In genomic region chr3:32841875-32842505, GRCh38 we compare ENCODE assay signal across 14 cellular contexts. TPM values are rescaled to one million over a fixed set of nuclear protein-coding genes. Genes with fewer than 3 reads are reported as not detected.
DNase-seq lines count a peak whose midpoint lies in the region; ATAC-seq, FAIRE-seq and TF ChIP-seq lines count a peak whose summit lies in the region.
"Had no signal": no experiment of that assay in that cellular context is flagged by ENCODE, and none has a peak within 500 bp of the region (broad histone marks: within the 10 kb centered on the region; RNA-seq: fewer than 3 reads in every experiment).

No MANE protein-coding gene starts in this region.

- WGBS in GM12878 (ENCODE audit: insufficient coverage, insufficient replicate concordance, low lambda C conversion rate, missing lambda C conversion rate), result 55% methylated on average over 5 of the region's 5 CpGs
- 62 to 83% methylated on average over 3 to 4 of the region's 5 CpGs for WGBS in mesodermal cell (ENCODE audit: insufficient coverage in 2 of 2), 2 experiments

- SMC1A ChIA-PET in GM12878 (lab: Charles Lee; ENCODE audit: uncharacterized antibody, unreplicated experiment), result interaction anchor here (0.8 to 2.1 kb wide), 8 partner anchors 11 to 43 kb away, joined by 3 to 5 read pairs (median 3); no protein-coding TSS in a partner anchor

- peak; percentile 71 for FAIRE-seq in GM12878 (lab: Jason Lieb, UNC)
- FAIRE-seq: urothelium cell line had no signal

- peaks cover 0 to 3% (median 1%) of the 10 kb centered on the region in 3 donors for H3K27me3 Mint-ChIP-seq in CD14-positive monocyte (ENCODE audit: low read depth in 3 of 3)
- H3K27me3 Mint-ChIP-seq: activated naive CD8-positive, alpha-beta T cell treated with anti-CD3 and anti-CD28 coated beads for 36 hours had no signal

- no peaks in the 10 kb centered on the region for H3K36me3 Mint-ChIP-seq in CD14-positive monocyte
- H3K36me3 Mint-ChIP-seq: activated naive CD8-positive, alpha-beta T cell treated with anti-CD3 and anti-CD28 coated beads for 36 hours had no signal

- H3K4me1 ChIP-seq in GM12878 (ENCODE audit: control insufficient read depth, insufficient read depth, low read length), result peaks cover 9% of the 10 kb centered on the region; the same call in 1 of the 2 replicates
- H3K4me1 ChIP-seq in mesodermal cell (ENCODE audit: control insufficient read depth, insufficient read depth, low read length, poor library complexity, severe bottlenecking), result peaks cover 68% of the 10 kb centered on the region

- no TSS peak for BruUV-seq in GM12878 (replicated peaks; lab: Mats Ljungman, UMichigan)

- H3K9ac ChIP-seq in GM12878 (ENCODE audit: control insufficient read depth, insufficient read depth, low read length), result no peak overlapping the region

- in situ Hi-C loops in GM12878 (cut with MboI), result no loop called here

- H2AFZ ChIP-seq in GM12878 (ENCODE audit: control insufficient read depth, low read depth, low read length), result no peak overlapping the region

- H3K9me3 Mint-ChIP-seq in CD14-positive monocyte, result no peaks in the 10 kb centered on the region
- H3K9me3 Mint-ChIP-seq: activated naive CD8-positive, alpha-beta T cell treated with anti-CD3 and anti-CD28 coated beads for 36 hours had no signal

- H3K27ac ChIP-seq in HL-60 (replicated peaks), result peak overlapping the region; percentile 40
- no peak overlapping the region for H3K27ac ChIP-seq in GM12878 (ENCODE audit: control insufficient read depth, insufficient read depth)
- H3K27ac ChIP-seq in mesodermal cell (ENCODE audit: low read depth, low read length, severe bottlenecking), result peak overlapping the region; percentile 71

- TF ChIP-seq POLR2A in GM12878 (IDR thresholded peaks at IDR 0.05; ENCODE audit: low read depth, low read length), result no peak

- H3K27me3 ChIP-seq in HL-60 (ENCODE audit: insufficient read depth, poor library complexity, severe bottlenecking) (no peaks in the 10 kb centered on the region), GM12878 (replicated peaks in 1 of 2; ENCODE audit: control insufficient read depth in 2 of 2, insufficient read depth in 2 of 2, low read length in 1 of 2) (no peaks in the 10 kb centered on the region)

- ATAC-seq in GM12878 (peak; percentile 75), GM18867 (IDR thresholded peaks at IDR 0.05; ENCODE audit: unreplicated experiment) (no peak)

- no peak for TF ChIP-seq CTCF in CD14-positive monocyte (IDR thresholded peaks at IDR 0.05)
- no peak for TF ChIP-seq CTCF in HL-60 (IDR thresholded peaks at IDR 0.05; ENCODE audit: insufficient read depth, low read length)
- no peak for TF ChIP-seq CTCF in GM12878 (IDR thresholded peaks at IDR 0.05 in 2 of 3, conservative IDR thresholded peaks at IDR 0.05 in 1 of 3; ENCODE audit: control insufficient read depth in 2 of 3, extremely low read depth in 1 of 3, insufficient read depth in 1 of 3, low read depth in 3 of 3, low read length in 3 of 3)

- H3K4me3 Mint-ChIP-seq in CD14-positive monocyte, result peak overlapping the region in 1 of 2 donors; percentile 1
- H3K4me3 Mint-ChIP-seq: activated naive CD8-positive, alpha-beta T cell treated with anti-CD3 and anti-CD28 coated beads for 36 hours had no signal

- H3K79me2 ChIP-seq in GM12878 (ENCODE audit: control insufficient read depth, insufficient read depth, low read length), result no peaks in the 10 kb centered on the region

- H3K4me3 ChIP-seq in HL-60 (replicated peaks; ENCODE audit: insufficient read depth, low read length) (no peak overlapping the region), GM12878 (no peak overlapping the region), mesodermal cell (ENCODE audit: extremely low read depth, insufficient read depth, low read length, poor library complexity, severe bottlenecking) (no peak overlapping the region)

- peaks cover 37% of the 10 kb centered on the region for H3K4me1 Mint-ChIP-seq in CD14-positive monocyte

- no peaks in the 10 kb centered on the region for H3K36me3 ChIP-seq in GM12878 (ENCODE audit: control insufficient read depth in 2 of 2, insufficient read depth in 2 of 2, low read length in 1 of 2)
- peaks cover 5% of the 10 kb centered on the region for H3K36me3 ChIP-seq in mesodermal cell (ENCODE audit: control insufficient read depth, insufficient read depth, low read length)

- RAD21 ChIA-PET in GM12878 (lab: Charles Lee; ENCODE audit: unreplicated experiment), result interaction anchor here (1.0 to 1.8 kb wide), 4 partner anchors 11 to 48 kb away, joined by 3 to 6 read pairs (median 4); no protein-coding TSS in a partner anchor

- H3K4me2 ChIP-seq in GM12878 (ENCODE audit: control insufficient read depth, insufficient read depth), result no peak overlapping the region

- intact Hi-C loops in CD14-positive monocyte (cut with micrococcal nuclease), result no loop called here
- intact Hi-C loops in GM12878 (cut with micrococcal nuclease; ENCODE audit: unreplicated experiment), result no loop called here

- CTCF ChIA-PET in GM12878 (lab: Yijun Ruan, JAX), result interaction anchor here (1.3 kb wide), 1 partner anchor 61 kb away, joined by 4 read pairs; no protein-coding TSS in a partner anchor

- TF ChIP-seq EP300 in GM12878 (IDR thresholded peaks at IDR 0.05; ENCODE audit: borderline replicate concordance in 1 of 2, control insufficient read depth in 1 of 2, low read depth in 2 of 2, low read length in 2 of 2), result no peak

- POLR2A ChIA-PET in GM12878 (lab: Charles Lee), result interaction anchor here (0.9 kb wide), 1 partner anchor 12 kb away, joined by 3 read pairs; no protein-coding TSS in a partner anchor

- DNase-seq in CD14-positive monocyte (ENCODE audit: low spot score) (no peak), HL-60 (ENCODE audit: low read depth in 1 of 2, low spot score in 1 of 2) (no peak), GM12878 (ENCODE audit: low read depth, low spot score) (no peak), iPS-NIHi7 (ENCODE audit: extremely low spot score) (no peak), 8988T (no peak)
- DNase-seq in activated CD4-positive, alpha-beta T cell treated with anti-CD3 and anti-CD28 coated beads, Interleukin-2, amount 50 U/mL, for 48 hours, result no peak
- DNase-seq: activated naive CD8-positive, alpha-beta T cell treated with anti-CD3 and anti-CD28 coated beads for 36 hours; DMS153; NCI-H2081; stimulated activated CD4-positive, alpha-beta T cell treated with anti-CD3 and anti-CD28 coated beads, Interleukin-2, amount 100 ng/mL, for 24 hours had no signal

- no peak for TF ChIP-seq RAD21 in GM12878 (IDR thresholded peaks at IDR 0.05; ENCODE audit: insufficient read depth, low read depth, low read length)

- H3K27ac Mint-ChIP-seq in CD14-positive monocyte, result peak overlapping the region in 4 of 7 donors; percentile 27 to 83 (median 36)
- H3K27ac Mint-ChIP-seq: activated naive CD8-positive, alpha-beta T cell treated with anti-CD3 and anti-CD28 coated beads for 36 hours had no signal

- H3K9me3 ChIP-seq in GM12878 (replicated peaks; ENCODE audit: control insufficient read depth, insufficient read depth, low read length) (0 out of 3 replicates have a peak, but pooled peaks cover 2% of the 10 kb centered on the region), mesodermal cell (ENCODE audit: control insufficient read depth, low read length) (no peaks in the 10 kb centered on the region)

- H4K20me1 ChIP-seq in GM12878 (ENCODE audit: control insufficient read depth, insufficient read depth), result no peaks in the 10 kb centered on the region

TF ChIP-seq in GM12878, 131 proteins besides CTCF, POLR2A, EP300 and RAD21 (continues in another document):
- no peak for TF ChIP-seq TBL1XR1 (IDR thresholded peaks at IDR 0.05; ENCODE audit: low read depth, low read length)
- no peak for TF ChIP-seq EED (IDR thresholded peaks at IDR 0.05; ENCODE audit: low read depth)
- no peak for TF ChIP-seq IRF5 (IDR thresholded peaks at IDR 0.05; ENCODE audit: borderline replicate concordance)
- TF ChIP-seq ZNF622 (IDR thresholded peaks at IDR 0.05), result no peak
- no peak for TF ChIP-seq SMC3 (IDR thresholded peaks at IDR 0.05; ENCODE audit: borderline replicate concordance, low read length)
- no peak for TF ChIP-seq IRF3 (IDR thresholded peaks at IDR 0.05)

RNA-seq across cellular contexts. Expression of gene TRIM71, which starts 24.2 kb away (rescaled TPM):
- under 1 TPM; 0.02 to 0.06 TPM for polyA plus RNA-seq in CD14-positive monocyte
- total RNA-seq in GM12878 (2013; cell fraction: nucleolus; rRNA removed), result 0.10 and 0.12 TPM in 2 replicates
- total RNA-seq in GM12878 (2014; rRNA removed), result 0.17 and 0.27 TPM in 2 replicates
- total RNA-seq in GM12878 (2014; rRNA removed; fragmentation: Illumina TruSeq; extraction: Trizol), result 0.18 and 0.27 TPM in 2 replicates
- 0.48 and 0.69 TPM in 2 replicates for total RNA-seq in GM12878 (2021)
- polyA plus RNA-seq in GM12878 (2011; ENCODE audit: low read depth), result 0.05 TPM
- polyA plus RNA-seq in GM12878 (2011; rRNA removed), result 1.8 and 1.9 TPM in 2 replicates
- 1.2 and 1.3 TPM in 2 replicates for polyA plus RNA-seq in GM12878 (2011; cell fraction: cytosol; rRNA removed)
- polyA plus RNA-seq in GM12878 (2011; cell fraction: nucleus; rRNA removed), result 2.0 and 2.9 TPM in 2 replicates
- 0.03 TPM in 2 replicates for polyA plus RNA-seq in GM12878 (2012)
- 0.16 and 0.24 TPM in 2 replicates for polyA plus RNA-seq in GM12878 (2014; fragmentation: Illumina TruSeq; extraction: Trizol)
- under 1 TPM; 0.02 to 0.08 TPM for polyA plus RNA-seq in GM12878 (2014; fragmentation: Nextera tagmentation; extraction: Ambion mirVana)
- polyA plus RNA-seq in GM12878 (2014; rRNA removed), result 0.14 and 0.16 TPM in 2 replicates
- under 1 TPM; 0.04 to 0.09 TPM for polyA plus RNA-seq in GM12878 (2016; fragmentation: Nextera tagmentation; extraction: Ambion mirVana)
- polyA minus RNA-seq in GM12878 (2011; rRNA and poly(A)+ RNA removed), result 4.8 and 5.0 TPM in 2 replicates
- 2.7 and 2.8 TPM in 2 replicates for polyA minus RNA-seq in GM12878 (2011; cell fraction: cytosol; rRNA and poly(A)+ RNA removed)
- 3.3 and 6.1 TPM in 2 replicates for polyA minus RNA-seq in GM12878 (2011; cell fraction: nucleus; rRNA and poly(A)+ RNA removed)
- polyA plus RNA-seq in mesodermal cell (2013, experiment 1 of 2), result 20.3 TPM
- polyA plus RNA-seq in mesodermal cell (2013, experiment 2 of 2), result 18.1 TPM
- total RNA-seq: pulmonary artery endothelial cell had no signal
